Comparison of ENCODE assay signal across 1 cellular context in genomic region chr5:53469946-53470687, GRCh38.
TF ChIP-seq lines count a peak whose summit lies in the region.

No MANE protein-coding gene starts in this region.

TF ChIP-seq in endothelial cell of umbilical vein, 7 proteins besides CTCF, POLR2A, EP300 and RAD21 (continued from another document):
- no peak for TF ChIP-seq POLR2AphosphoS5 (IDR thresholded peaks at IDR 0.05; ENCODE audit: insufficient read depth, low read depth, low read length)
